Comparison of ENCODE assay signal across 21 cellular contexts in the genomic region with DNA sequence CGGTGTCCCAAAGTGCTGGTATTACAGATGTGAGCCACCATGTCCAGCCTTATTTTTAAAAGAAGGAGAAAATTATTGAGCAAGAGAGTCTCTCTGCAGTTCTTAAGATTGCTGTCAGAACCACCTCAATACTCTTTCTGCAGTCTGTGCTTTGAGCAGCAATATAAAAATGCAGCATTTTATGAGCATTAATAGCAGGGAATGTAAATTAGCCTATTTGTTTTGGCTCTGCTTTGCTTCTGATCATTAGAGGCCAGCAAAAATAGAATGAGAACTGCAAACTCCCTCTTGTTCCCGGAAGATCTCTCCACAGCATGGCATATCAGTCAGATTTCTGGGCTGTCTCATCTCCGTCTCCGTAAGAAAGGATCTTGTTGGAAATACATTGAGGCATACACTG. TPM values are rescaled to one million over a fixed set of nuclear protein-coding genes. Genes with fewer than 3 reads are reported as not detected.
"Had no signal": no experiment of that assay in that cellular context is flagged by ENCODE, and none has a peak within 500 bp of the region (broad histone marks: within the 10 kb centered on the region; RNA-seq: fewer than 3 reads in every experiment).

No MANE protein-coding gene starts in this region.

- H3K27ac Mint-ChIP-seq: dendritic cell treated with granulocyte-macrophage colony-stimulating factor and Interleukin-4, amounts not matched to agents 40 ng/mL and 50 ng/mL, for 4 days; effector memory CD8-positive, alpha-beta T cell; memory B cell; nephron progenitor cell; type B pancreatic cell had no signal

- H3K79me2 ChIP-seq: hepatocyte had no signal

- H3K36me3 Mint-ChIP-seq: memory B cell, naive B cell, type B pancreatic cell had no signal

- ATAC-seq: effector memory CD8-positive, alpha-beta T cell; foreskin keratinocyte; left cardiac atrium; lower lobe of right lung; psoas muscle had no signal

- H3K9me3 ChIP-seq: esophagus squamous epithelium, left ventricle myocardium inferior, lower lobe of right lung, psoas muscle, sigmoid colon had no signal

- H2AFZ ChIP-seq: hepatocyte had no signal

- H3K27ac ChIP-seq: esophagus squamous epithelium, foreskin keratinocyte, hepatocyte, left ventricle myocardium inferior, lower lobe of right lung, psoas muscle, sigmoid colon, skin epidermis had no signal

- H3K36me3 ChIP-seq: esophagus squamous epithelium, left ventricle myocardium inferior, lower lobe of right lung, sigmoid colon had no signal

- H3K9me3 Mint-ChIP-seq: dendritic cell treated with granulocyte-macrophage colony-stimulating factor and Interleukin-4, amounts not matched to agents 40 ng/mL and 50 ng/mL, for 4 days; effector memory CD8-positive, alpha-beta T cell; memory B cell; naive B cell; nephron progenitor cell; type B pancreatic cell had no signal

- DNase-seq: effector memory CD8-positive, alpha-beta T cell; esophagus squamous epithelium; foreskin keratinocyte; kidney; left cardiac atrium; left ventricle myocardium inferior; lower lobe of right lung; naive B cell; nephron progenitor cell; psoas muscle; retina; sigmoid colon; stimulated activated CD4-positive, alpha-beta T cell treated with anti-CD3 and anti-CD28 coated beads, Interleukin-2, amount 100 ng/mL, for 24 hours; stimulated activated naive CD4-positive, alpha-beta T cell had no signal

- H3K4me3 ChIP-seq: esophagus squamous epithelium, hepatocyte, left ventricle myocardium inferior, lower lobe of right lung, psoas muscle, sigmoid colon, skin epidermis had no signal

- H3K4me3 Mint-ChIP-seq: dendritic cell treated with granulocyte-macrophage colony-stimulating factor and Interleukin-4, amounts not matched to agents 40 ng/mL and 50 ng/mL, for 4 days; effector memory CD8-positive, alpha-beta T cell; memory B cell; naive B cell; nephron progenitor cell; type B pancreatic cell had no signal

- H3K4me1 ChIP-seq: psoas muscle had no signal

- H3K27me3 Mint-ChIP-seq: effector memory CD8-positive, alpha-beta T cell had no signal

- H3K4me2 ChIP-seq: hepatocyte had no signal

- H3K27me3 ChIP-seq: foreskin keratinocyte, hepatocyte had no signal

RNA-seq across cellular contexts. Expression of gene C6orf15, which starts 35.8 kb away (rescaled TPM):
- total RNA-seq: hepatocyte, kidney, left cardiac atrium, left ventricle myocardium inferior, lower lobe of right lung, omental fat pad, psoas muscle, sigmoid colon had no signal
- polyA plus RNA-seq: hepatocyte, psoas muscle, sigmoid colon had no signal

RNA-seq across cellular contexts. Expression of gene CDSN, which starts 43.6 kb away (rescaled TPM):
- total RNA-seq: epithelial cell of proximal tubule, hepatocyte, left ventricle myocardium inferior, lower lobe of right lung, omental fat pad, psoas muscle, sigmoid colon had no signal
- polyA plus RNA-seq: hepatocyte, psoas muscle, sigmoid colon had no signal
